Comparison of ENCODE assay signal across 8 cellular contexts in the genomic region with DNA sequence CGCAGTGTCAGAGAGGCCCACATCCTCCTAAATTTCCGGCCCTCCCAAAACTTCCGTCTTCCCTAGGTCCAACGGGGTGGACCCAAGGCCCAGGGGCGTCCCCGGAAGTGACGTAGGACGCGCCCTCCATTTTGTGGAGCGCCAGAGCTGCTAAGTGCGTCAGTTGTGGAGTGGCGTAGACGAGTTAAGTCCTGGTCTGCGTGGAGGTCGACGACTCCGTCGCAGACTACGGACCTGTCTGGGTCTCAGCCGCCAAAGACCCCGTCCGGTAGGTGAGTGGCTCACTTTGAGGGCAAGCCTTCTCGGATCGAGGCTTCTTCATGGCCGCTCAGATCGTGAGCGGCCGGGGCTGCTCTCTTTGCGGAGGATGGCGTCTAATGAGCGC. TPM values are rescaled to one million over a fixed set of nuclear protein-coding genes. Genes with fewer than 3 reads are reported as not detected.
A peak's percentile ranks its signal among the peaks of the same experiment; 100 is the strongest.
DNase-seq lines count a peak whose midpoint lies in the region; ATAC-seq and TF ChIP-seq lines count a peak whose summit lies in the region.

Gene SRSF5 (plus strand): TSS at position 159 of the 385 bp plus-strand sequence. CDS start 1,015 bp downstream, outside the sequence.

- intact Hi-C loops in esophagus squamous epithelium (cut with DNase I): no loop called here

- peak within 1 kb of the TSS; percentile 98 for H3K4me2 ChIP-seq in Karpas-422 (ENCODE audit: low read depth, low read length, poor library complexity, severe bottlenecking)

- H2AFZ ChIP-seq in Karpas-422 (ENCODE audit: low read length): peak within 1 kb of the TSS; percentile 84

- H3K9me3 ChIP-seq in Karpas-422 (ENCODE audit: low read length): no peaks in the 10 kb centered on the region
- H3K9me3 ChIP-seq in esophagus squamous epithelium: no peaks in the 10 kb centered on the region

- ATAC-seq in GM21825 (IDR thresholded peaks at IDR 0.05; ENCODE audit: unreplicated experiment): peak; percentile 82

- H3K4me1 ChIP-seq in Karpas-422 (ENCODE audit: low read length) (peaks cover 18% of the 10 kb centered on the region), esophagus squamous epithelium (peaks cover 19 to 49% (median 31%) of the 10 kb centered on the region in 3 donors)

- H3K79me2 ChIP-seq in Karpas-422 (ENCODE audit: low read length): peaks cover 45% of the 10 kb centered on the region

- TF ChIP-seq CTCF in esophagus squamous epithelium (IDR thresholded peaks at IDR 0.05): no peak

- peak within 1 kb of the TSS; percentile 96 for H3K9ac ChIP-seq in Karpas-422 (ENCODE audit: low read length)

- peak in 3 of 4 donors; percentile 96 to 98 (median 97) for TF ChIP-seq POLR2A in esophagus squamous epithelium (IDR thresholded peaks at IDR 0.05)

- peak within 1 kb of the TSS; percentile 93 for H3K4me3 ChIP-seq in Karpas-422 (ENCODE audit: low read length)
- peak within 1 kb of the TSS; percentile 78 to 96 (median 83) for H3K4me3 ChIP-seq in esophagus squamous epithelium

- DNase-seq in DMS79 treated with DMSO at 0.1 percent for 48 hours (lab: John Stamatoyannopoulos, UW): peak; percentile 98
- DNase-seq in Karpas-422: peak; percentile 99
- DNase-seq in RKO (ENCODE audit: low spot score): peak; percentile 96
- DNase-seq in activated T-helper 1 cell treated with Interleukin-2 at 50 U/mL for 16 hours (ENCODE audit: low read depth): peak; percentile 89
- DNase-seq in esophagus squamous epithelium (lab: John Stamatoyannopoulos, UW): peak; percentile 81
- DNase-seq in myocyte (ENCODE audit: low read depth): peak; percentile 98
- DNase-seq in stimulated activated CD8-positive, alpha-beta memory T cell treated with anti-CD3 and anti-CD28 coated beads, Interleukin-7, amount 100 ng/mL, for 48 hours (ENCODE audit: extremely low read depth in 1 of 2, low read depth in 1 of 2): peak; percentile 88 to 92

- whole genome bisulfite sequencing in esophagus squamous epithelium, 2 donors: 0% methylated on average over 3 to 11 of the region's 31 CpGs

- H3K9me2 ChIP-seq in Karpas-422 (replicated peaks; ENCODE audit: insufficient read depth, low read length): no peaks in the 10 kb centered on the region

- H3K27me3 ChIP-seq in Karpas-422 (ENCODE audit: low read length): no peaks in the 10 kb centered on the region
- no peaks in the 10 kb centered on the region for H3K27me3 ChIP-seq in esophagus squamous epithelium

- H4K20me1 ChIP-seq in Karpas-422 (ENCODE audit: insufficient read depth, low read depth, low read length): peaks cover 36% of the 10 kb centered on the region

- H3K36me3 ChIP-seq in Karpas-422 (ENCODE audit: insufficient read depth, low read length) (peaks cover 43% of the 10 kb centered on the region), esophagus squamous epithelium (peaks cover 27 to 40% (median 28%) of the 10 kb centered on the region in 3 donors)

- H3K27ac ChIP-seq in Karpas-422 (ENCODE audit: low read length) (peak within 1 kb of the TSS; percentile 85), esophagus squamous epithelium (peak within 1 kb of the TSS; percentile 98 to 100 (median 100))

RNA-seq across cellular contexts. Expression of gene SRSF5, which starts in this region (rescaled TPM):
- total RNA-seq in Karpas-422 (2014; rRNA removed; shearing (Covaris generic); ENCODE audit: low replicate concordance): 292 and 379 TPM in 2 replicates
- total RNA-seq in esophagus squamous epithelium (100 to 1,000 TPM in 3 of 4 donors, 10 to 100 TPM in 1; 94.3 to 382 (median 173) TPM), myocyte (149 and 168 TPM in 2 replicates)
- polyA plus RNA-seq in myocyte (2012): 207 TPM

Comparison
In these comparisons a context has a peak if more than half of its experiments do, and no peak if none do; other contexts are left out.
1. Peak in every context shown above with its lines: DNase-seq, ATAC-seq, H3K4me3 ChIP-seq and H3K27ac ChIP-seq.